ENCODE assay signal across 8 cellular contexts in genomic region chr14:81102217-81102616, GRCh38.
"Had no signal": no experiment of that assay in that cellular context is flagged by ENCODE, and none has a peak within 500 bp of the region (broad histone marks: within the 10 kb centered on the region; RNA-seq: fewer than 3 reads in every experiment).

No MANE protein-coding gene starts in this region.

- H3K4me1 ChIP-seq: HAP-1 had no signal

- H3K9me3 ChIP-seq: HAP-1 had no signal

- H3K27ac ChIP-seq: GM23248, HL-60 had no signal

- H3K4me3 ChIP-seq: GM23248, HAP-1 had no signal

- DNase-seq: GM23248, GOT3, H7, HFFc6, KG1 had no signal

- H3K36me3 ChIP-seq: HAP-1 had no signal

- ATAC-seq: HCT116 had no signal

- H3K9ac ChIP-seq: GM23248 had no signal

- H2AFZ ChIP-seq: GM23248 had no signal
